ENCODE assay signal across 1 cellular context in genomic region chr1:150561830-150562367, GRCh38.
TF ChIP-seq lines count a peak whose summit lies in the region.

No MANE protein-coding gene starts in this region.

TF ChIP-seq in H1, 55 proteins besides CTCF, POLR2A, EP300 and RAD21:
- no peak for TF ChIP-seq CBX5 (IDR thresholded peaks at IDR 0.05; ENCODE audit: low read depth, low read length)
- TF ChIP-seq E2F6 (IDR thresholded peaks at IDR 0.05) = no peak
- TF ChIP-seq SRF (IDR thresholded peaks at IDR 0.05; ENCODE audit: low read depth, low read length) = no peak
- no peak for TF ChIP-seq ZNF274 (IDR thresholded peaks at IDR 0.05; ENCODE audit: borderline replicate concordance, extremely low read depth, low read length)
- TF ChIP-seq TAF1 (IDR thresholded peaks at IDR 0.05; ENCODE audit: low read depth, low read length) = 0 out of 2 replicates have a peak, but pooled peaks have one; percentile 35
- no peak for TF ChIP-seq CEBPB (IDR thresholded peaks at IDR 0.05; ENCODE audit: low read depth, low read length)
- no peak for TF ChIP-seq RNF2 (IDR thresholded peaks at IDR 0.05; ENCODE audit: borderline replicate concordance, low read depth, low read length, missing control alignments, poor library complexity, severe bottlenecking)
- TF ChIP-seq SIN3A (conservative IDR thresholded peaks at IDR 0.05 in 1 of 2, IDR thresholded peaks at IDR 0.05 in 1 of 2; ENCODE audit: low read depth in 1 of 2, low read length in 2 of 2) = peak in 1 of 2 experiments; percentile 20; a peak in 1 of 4 replicates
- no peak for TF ChIP-seq ASH2L (IDR thresholded peaks at IDR 0.05; ENCODE audit: low read length)
- TF ChIP-seq SP4 (IDR thresholded peaks at IDR 0.05; ENCODE audit: low read length) = no peak
- TF ChIP-seq NANOG (IDR thresholded peaks at IDR 0.05; ENCODE audit: insufficient read depth, low read depth, low read length, poor library complexity, severe bottlenecking) = no peak
- TF ChIP-seq BCL11A (IDR thresholded peaks at IDR 0.05; ENCODE audit: low read depth in 2 of 2, low read length in 2 of 2) = no peak
- 0 out of 2 replicates have a peak, but pooled peaks have one; percentile 19 for TF ChIP-seq ATF2 (IDR thresholded peaks at IDR 0.05; ENCODE audit: low read length)
- 0 out of 2 replicates have a peak, but pooled peaks have one; percentile 20 for TF ChIP-seq USF2 (IDR thresholded peaks at IDR 0.05; ENCODE audit: low read length)
- TF ChIP-seq ATF3 (IDR thresholded peaks at IDR 0.05; ENCODE audit: insufficient read depth, low read depth, low read length) = no peak
- no peak for TF ChIP-seq HDAC2 (IDR thresholded peaks at IDR 0.05; ENCODE audit: borderline replicate concordance in 1 of 2, low read depth in 2 of 2, low read length in 2 of 2)
- TF ChIP-seq EZH2 (IDR thresholded peaks at IDR 0.05; ENCODE audit: low read depth, low read length, severe bottlenecking) = no peak
- TF ChIP-seq TAF7 (optimal IDR thresholded peaks at IDR 0.05; ENCODE audit: borderline replicate concordance, low read depth, low read length) = no peak
- TF ChIP-seq CBX8 (IDR thresholded peaks at IDR 0.05; ENCODE audit: borderline replicate concordance, low read depth, low read length) = no peak
- TF ChIP-seq CTBP2 (IDR thresholded peaks at IDR 0.05; ENCODE audit: borderline replicate concordance, insufficient read depth, insufficient read length, low read length) = no peak
- no peak for TF ChIP-seq RBBP5 (IDR thresholded peaks at IDR 0.05; ENCODE audit: borderline replicate concordance, low read depth, low read length)
- no peak for TF ChIP-seq SAP30 (IDR thresholded peaks at IDR 0.05; ENCODE audit: insufficient read depth, insufficient replicate concordance, low read length)
- no peak for TF ChIP-seq SP2 (IDR thresholded peaks at IDR 0.05; ENCODE audit: low read length)
- no peak for TF ChIP-seq CHD7 (IDR thresholded peaks at IDR 0.05; ENCODE audit: insufficient replicate concordance, low read length)
- TF ChIP-seq CREB1 (IDR thresholded peaks at IDR 0.05) = no peak
- TF ChIP-seq TBP (IDR thresholded peaks at IDR 0.05; ENCODE audit: low read depth, low read length) = no peak
- TF ChIP-seq POLR2AphosphoS5 (IDR thresholded peaks at IDR 0.05; ENCODE audit: low read depth, low read length) = peak; percentile 74; the same call in 1 of the 2 replicates
- peak; percentile 2 for TF ChIP-seq KDM4A (IDR thresholded peaks at IDR 0.05; ENCODE audit: low read depth, low read length, severe bottlenecking)
- TF ChIP-seq RFX5 (IDR thresholded peaks at IDR 0.05; ENCODE audit: borderline replicate concordance, low read depth, low read length) = peak; percentile 95
- TF ChIP-seq MAX (IDR thresholded peaks at IDR 0.05) = no peak; the same call in 1 of the 2 replicates
- TF ChIP-seq JUN (IDR thresholded peaks at IDR 0.05; ENCODE audit: low read depth, low read length) = no peak
- no peak for TF ChIP-seq MAFK (IDR thresholded peaks at IDR 0.05; ENCODE audit: low read depth, low read length)
- no peak for TF ChIP-seq KDM5A (IDR thresholded peaks at IDR 0.05; ENCODE audit: low read length)
- no peak for TF ChIP-seq TCF12 (IDR thresholded peaks at IDR 0.05; ENCODE audit: low read depth, low read length)
- no peak for TF ChIP-seq KDM1A (IDR thresholded peaks at IDR 0.05; ENCODE audit: borderline replicate concordance, low read length)
- TF ChIP-seq SP1 (IDR thresholded peaks at IDR 0.05; ENCODE audit: low read depth, low read length) = no peak
- TF ChIP-seq BACH1 (IDR thresholded peaks at IDR 0.05; ENCODE audit: low read length) = no peak
- TF ChIP-seq PHF8 (conservative IDR thresholded peaks at IDR 0.05; ENCODE audit: low read depth, low read length) = no peak
- TF ChIP-seq SIRT6 (IDR thresholded peaks at IDR 0.05; ENCODE audit: low read length) = no peak
- no peak for TF ChIP-seq SIX5 (IDR thresholded peaks at IDR 0.05; ENCODE audit: low read depth, low read length)
- no peak for TF ChIP-seq SUZ12 (IDR thresholded peaks at IDR 0.05; ENCODE audit: low read length)
- TF ChIP-seq RXRA (IDR thresholded peaks at IDR 0.05; ENCODE audit: insufficient read depth, low read depth, low read length) = no peak
- TF ChIP-seq TEAD4 (IDR thresholded peaks at IDR 0.05; ENCODE audit: low read depth, low read length) = 0 out of 2 replicates have a peak, but pooled peaks have one; percentile 5
- TF ChIP-seq NRF1 (IDR thresholded peaks at IDR 0.05; ENCODE audit: low read depth, low read length) = no peak
- no peak for TF ChIP-seq YY1 (IDR thresholded peaks at IDR 0.05; ENCODE audit: low read depth, low read length)
- no peak for TF ChIP-seq HDAC6 (IDR thresholded peaks at IDR 0.05; ENCODE audit: low read depth, low read length)
- no peak for TF ChIP-seq GABPA (IDR thresholded peaks at IDR 0.05; ENCODE audit: borderline replicate concordance, insufficient read depth, low read length)
- no peak for TF ChIP-seq CHD1 (IDR thresholded peaks at IDR 0.05; ENCODE audit: low read depth, low read length)
